22 cellular contexts compared by ENCODE assay signal in the genomic region with DNA sequence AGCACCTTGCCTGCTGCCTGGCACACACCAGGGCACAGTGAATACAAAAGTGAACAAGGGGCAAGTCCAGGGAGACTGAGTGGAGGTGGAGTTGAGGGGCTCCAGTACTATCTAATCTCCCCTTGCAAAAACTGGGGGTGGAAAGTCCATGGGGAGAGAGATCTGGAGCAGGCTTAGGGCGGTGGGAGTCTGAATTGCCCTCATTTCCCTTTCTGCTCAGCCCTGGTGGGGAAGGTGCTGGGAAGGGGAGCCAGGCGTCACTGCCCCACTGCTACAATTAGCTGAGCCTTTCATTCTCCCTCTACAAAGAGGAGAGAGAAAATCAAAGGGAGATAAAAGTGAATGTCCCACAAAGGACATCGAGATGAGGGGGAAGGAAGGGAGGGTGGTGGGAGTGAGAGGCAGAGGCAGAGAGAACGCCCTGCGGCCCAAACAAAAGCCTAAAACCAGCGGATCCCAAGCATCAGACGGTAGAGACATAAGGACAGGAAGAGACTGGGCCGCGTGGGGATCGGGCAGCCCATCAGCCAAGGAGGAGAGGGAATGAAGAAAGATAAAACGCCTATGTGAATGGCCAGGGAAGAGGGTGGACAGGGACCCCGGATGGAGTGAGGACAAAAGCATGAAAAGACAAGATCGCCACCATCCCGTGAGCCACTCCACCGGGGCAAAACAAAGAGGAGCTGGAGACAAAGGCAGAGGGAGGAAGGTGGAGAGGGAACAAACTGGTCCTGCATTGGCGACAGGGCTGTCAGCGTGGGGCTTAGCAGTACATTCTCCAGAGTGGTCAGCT. TPM values are rescaled to one million over a fixed set of nuclear protein-coding genes. Genes with fewer than 3 reads are reported as not detected.
DNase-seq lines count a peak whose midpoint lies in the region; ATAC-seq and TF ChIP-seq lines count a peak whose summit lies in the region.
"Had no signal": no experiment of that assay in that cellular context is flagged by ENCODE, and none has a peak within 500 bp of the region (broad histone marks: within the 10 kb centered on the region; RNA-seq: fewer than 3 reads in every experiment).

No MANE protein-coding gene starts in this region.

- peak overlapping the region; percentile 99 for H2AFZ ChIP-seq in GM23338
- no peak overlapping the region for H2AFZ ChIP-seq in mesenchymal stem cell (ENCODE audit: low read depth, low read length)
- H2AFZ ChIP-seq in neuronal stem cell (ENCODE audit: low read length), result peak overlapping the region; percentile 83
- H2AFZ ChIP-seq in PC-9, result no peak overlapping the region

- no peak overlapping the region for H3K4me3 Mint-ChIP-seq in GM23338
- H3K4me3 Mint-ChIP-seq: HFFc6, IgD-negative memory B cell had no signal

- no peaks in the 10 kb centered on the region for H3K79me2 ChIP-seq in GM23338 (replicated peaks; ENCODE audit: insufficient read depth)
- no peaks in the 10 kb centered on the region for H3K79me2 ChIP-seq in PC-9 (ENCODE audit: low read depth)

- POLR2A ChIA-PET in PC-9 (lab: Charles Lee; ENCODE audit: unreplicated experiment), result no interaction called here

- no peak for TF ChIP-seq POLR2A in ovary (IDR thresholded peaks at IDR 0.05)

- no peak for TF ChIP-seq EP300 in ovary (IDR thresholded peaks at IDR 0.05)

- ATAC-seq in GM23338 (peak; percentile 73), foreskin keratinocyte (no peak)
- ATAC-seq: A549, Panc1 had no signal

- H2BK120ac ChIP-seq in mesenchymal stem cell (ENCODE audit: low read depth, low read length), result no peak overlapping the region
- H2BK120ac ChIP-seq in neuronal stem cell (ENCODE audit: low read depth, low read length), result peak overlapping the region; percentile 10

- H3K9me3 ChIP-seq in mesenchymal stem cell (ENCODE audit: control insufficient read depth, low read length) (no peaks in the 10 kb centered on the region), neuronal stem cell (replicated peaks in 1 of 2; ENCODE audit: control insufficient read depth in 2 of 2, insufficient read depth in 1 of 2, low read depth in 1 of 2, low read length in 2 of 2) (peaks cover 0 to 3% of the 10 kb centered on the region in 2 donors), ovary (no peaks in the 10 kb centered on the region), PC-9 (ENCODE audit: insufficient read depth, low read depth) (no peaks in the 10 kb centered on the region)
- H3K9me3 ChIP-seq: A549 had no signal

- CTCF ChIA-PET in PC-9 (lab: Charles Lee), result no interaction called here

- H3K9ac ChIP-seq in mesenchymal stem cell (ENCODE audit: low read length), result no peak overlapping the region
- no peak overlapping the region for H3K9ac ChIP-seq in neuronal stem cell (ENCODE audit: low read depth, low read length, poor library complexity)

- intact Hi-C loops in ovary (cut with DNase I) (no loop called here), PC-9 (cut with micrococcal nuclease; ENCODE audit: unreplicated experiment) (no loop called here)

- peaks cover 5% of the 10 kb centered on the region for H3K27me3 Mint-ChIP-seq in GM23338 (ENCODE audit: insufficient read depth, low read depth, poor library complexity)

- H3K27ac ChIP-seq in GM23338 (ENCODE audit: low read depth) (no peak overlapping the region), VCaP (peak overlapping the region; percentile 41; the same call in 1 of the 2 replicates), mesenchymal stem cell (ENCODE audit: low read length, poor library complexity, severe bottlenecking) (no peak overlapping the region), neuronal stem cell (replicated peaks; ENCODE audit: low read length) (peak overlapping the region; percentile 77), ovary (no peak overlapping the region), foreskin keratinocyte (no peak overlapping the region), PC-9 (no peak overlapping the region)
- H3K27ac ChIP-seq: A549 had no signal

- DNase-seq in GM23338 (ENCODE audit: low spot score) (peak; percentile 43), mesenchymal stem cell (no peak), neuronal stem cell (ENCODE audit: low spot score) (peak; percentile 33), ovary (no peak), foreskin keratinocyte (no peak), NCI-H1105 (lab: John Stamatoyannopoulos, UW) (no peak), PC-9 (no peak)
- DNase-seq: C1 segment of cervical spinal cord, DND-41, GDM1, GOT3, HFFc6, Kasumi-1, MM.1S, NCI-H1105 treated with DMSO at 0.1 percent for 48 hours, NCI-H187, NCI-H2171 treated with DMSO at 0.1 percent for 48 hours, NCI-H748 treated with DMSO at 0.1 percent for 48 hours had no signal

- H3K4me1 ChIP-seq in GM23338 (ENCODE audit: insufficient read depth) (peaks cover 22% of the 10 kb centered on the region), mesenchymal stem cell (ENCODE audit: control insufficient read depth, insufficient read depth, low read depth, low read length) (peaks cover 1% of the 10 kb centered on the region), neuronal stem cell (ENCODE audit: control insufficient read depth in 2 of 2, insufficient read depth in 1 of 2, low read depth in 1 of 2, low read length in 2 of 2) (peaks cover 6 to 14% of the 10 kb centered on the region in 2 donors), ovary (ENCODE audit: insufficient read depth) (no peaks in the 10 kb centered on the region), foreskin keratinocyte (no peaks in the 10 kb centered on the region), PC-9 (replicated peaks; ENCODE audit: insufficient read depth) (peaks cover 9% of the 10 kb centered on the region; the same call in 1 of the 2 replicates)
- H3K4me1 ChIP-seq: A549 had no signal

- H3K4ac ChIP-seq in mesenchymal stem cell (ENCODE audit: low read depth in 1 of 2, low read length in 2 of 2) (no peak overlapping the region), neuronal stem cell (ENCODE audit: low read length) (no peak overlapping the region)

- H3K4me1 Mint-ChIP-seq in GM23338, result peaks cover 14% of the 10 kb centered on the region
- H3K4me1 Mint-ChIP-seq: IgD-negative memory B cell had no signal

- H3K9me2 ChIP-seq in GM23338 (ENCODE audit: insufficient read depth) (no peaks in the 10 kb centered on the region), PC-9 (ENCODE audit: insufficient read depth) (no peaks in the 10 kb centered on the region)

- no peaks in the 10 kb centered on the region for H3K36me3 Mint-ChIP-seq in GM23338 (ENCODE audit: low read depth)

- H3K4me3 ChIP-seq in GM23338 (no peak overlapping the region), mesenchymal stem cell (ENCODE audit: insufficient read depth in 1 of 2, low read depth in 1 of 2, low read length in 2 of 2) (no peak overlapping the region), neuronal stem cell (ENCODE audit: low read length in 2 of 2) (peak overlapping the region in 1 of 2 donors; percentile 13), ovary (no peak overlapping the region), PC-9 (no peak overlapping the region)
- H3K4me3 ChIP-seq: A549 had no signal

- H3K27ac Mint-ChIP-seq in GM23338, result no peak overlapping the region; the same call in 1 of the 2 replicates
- H3K27ac Mint-ChIP-seq: HFFc6, IgD-negative memory B cell had no signal

- H3K18ac ChIP-seq in mesenchymal stem cell (ENCODE audit: low read depth in 1 of 2, low read length in 2 of 2) (no peak overlapping the region), neuronal stem cell (ENCODE audit: low read length) (peak overlapping the region; percentile 76)

- H4K91ac ChIP-seq in mesenchymal stem cell (ENCODE audit: low read length) (peak overlapping the region; percentile 15), neuronal stem cell (ENCODE audit: low read depth, low read length, poor library complexity) (peak overlapping the region; percentile 93)

- H2BK12ac ChIP-seq in mesenchymal stem cell (ENCODE audit: low read length in 2 of 2) (no peak overlapping the region), neuronal stem cell (ENCODE audit: low read length) (peak overlapping the region; percentile 42)

- TF ChIP-seq CTCF in GM23338 (conservative IDR thresholded peaks at IDR 0.05; ENCODE audit: low read depth in 2 of 2) (no peak), VCaP (conservative IDR thresholded peaks at IDR 0.05) (no peak), ovary (IDR thresholded peaks at IDR 0.05) (no peak), foreskin keratinocyte (conservative IDR thresholded peaks at IDR 0.05) (no peak), PC-9 (conservative IDR thresholded peaks at IDR 0.05) (no peak)

- no peaks in the 10 kb centered on the region for H3K9me3 Mint-ChIP-seq in GM23338
- H3K9me3 Mint-ChIP-seq: HFFc6 had no signal

- no peaks in the 10 kb centered on the region for H3F3A ChIP-seq in GM23338 (replicated peaks; ENCODE audit: low read depth)
- no peaks in the 10 kb centered on the region; the same call in 1 of the 2 replicates for H3F3A ChIP-seq in PC-9 (ENCODE audit: insufficient read depth, low read depth)

- 36% methylated on average over 16 of the region's 17 CpGs for WGBS in mesenchymal stem cell
- WGBS in neuronal stem cell (ENCODE audit: extremely low coverage in 2 of 2, insufficient read length in 2 of 2, insufficient replicate concordance in 1 of 2), 2 donors, result no CpG with 5 or more reads among the region's 17 CpGs
- 47 to 52% (median 49%) methylated on average over 17 of the region's 17 CpGs for WGBS in ovary, 3 donors

- no peak overlapping the region for H2BK5ac ChIP-seq in mesenchymal stem cell (ENCODE audit: low read depth, low read length, poor library complexity, severe bottlenecking)
- H2BK5ac ChIP-seq in neuronal stem cell (ENCODE audit: low read length), result peak overlapping the region; percentile 49

- no peaks in the 10 kb centered on the region for H4K20me1 ChIP-seq in GM23338 (replicated peaks; ENCODE audit: insufficient read depth)
- no peaks in the 10 kb centered on the region for H4K20me1 ChIP-seq in PC-9 (ENCODE audit: insufficient read depth)

- no peak overlapping the region for H4K8ac ChIP-seq in mesenchymal stem cell (ENCODE audit: low read length)
- H4K8ac ChIP-seq in neuronal stem cell (ENCODE audit: low read depth, low read length), result peak overlapping the region; percentile 3

- no peak overlapping the region for H3K23ac ChIP-seq in mesenchymal stem cell (ENCODE audit: low read length in 2 of 2)
- no peak overlapping the region for H3K23ac ChIP-seq in neuronal stem cell (ENCODE audit: low read depth, low read length, poor library complexity)

- H3K27me3 ChIP-seq in GM23338 (ENCODE audit: insufficient read depth) (no peaks in the 10 kb centered on the region), mesenchymal stem cell (ENCODE audit: control insufficient read depth in 1 of 2, insufficient read depth in 1 of 2, low read length in 2 of 2) (peaks cover 20 to 38% of the 10 kb centered on the region in 2 experiments), neuronal stem cell (ENCODE audit: control insufficient read depth in 3 of 3, insufficient read depth in 3 of 3, low read depth in 1 of 3, low read length in 3 of 3) (no peaks in the 10 kb centered on the region), ovary (no peaks in the 10 kb centered on the region), foreskin keratinocyte (peaks cover 26% of the 10 kb centered on the region), PC-9 (ENCODE audit: insufficient read depth, low read depth) (no peaks in the 10 kb centered on the region)

- no TSS peak for BruUV-seq in PC-9 (replicated peaks; lab: Mats Ljungman, UMichigan)

- H3K36me3 ChIP-seq in GM23338 (ENCODE audit: insufficient read depth) (no peaks in the 10 kb centered on the region; the same call in 1 of the 2 replicates), mesenchymal stem cell (ENCODE audit: control insufficient read depth in 1 of 2, insufficient read depth in 2 of 2, low read depth in 1 of 2, low read length in 2 of 2) (no peaks in the 10 kb centered on the region), neuronal stem cell (replicated peaks in 1 of 2; ENCODE audit: control insufficient read depth in 2 of 2, insufficient read depth in 2 of 2, low read length in 2 of 2) (no peaks in the 10 kb centered on the region), ovary (no peaks in the 10 kb centered on the region), PC-9 (ENCODE audit: low read depth) (no peaks in the 10 kb centered on the region)

- H2BK15ac ChIP-seq in mesenchymal stem cell (ENCODE audit: low read depth, poor library complexity, severe bottlenecking), result no peak overlapping the region
- H2BK15ac ChIP-seq in neuronal stem cell (ENCODE audit: low read length), result peak overlapping the region; percentile 60

- H3K79me1 ChIP-seq in mesenchymal stem cell (replicated peaks; ENCODE audit: low read length, poor library complexity, severe bottlenecking) (no peaks in the 10 kb centered on the region), neuronal stem cell (ENCODE audit: low read depth, low read length) (no peaks in the 10 kb centered on the region)

- H2AK5ac ChIP-seq in mesenchymal stem cell (ENCODE audit: low read length, severe bottlenecking), result no peak overlapping the region
- no peak overlapping the region for H2AK5ac ChIP-seq in neuronal stem cell (ENCODE audit: low read depth, low read length)

- peak overlapping the region; percentile 64 for H3K4me2 ChIP-seq in GM23338
- H3K4me2 ChIP-seq in mesenchymal stem cell (ENCODE audit: low read length, poor library complexity, severe bottlenecking), result no peak overlapping the region
- no peak overlapping the region for H3K4me2 ChIP-seq in neuronal stem cell (ENCODE audit: insufficient read depth, low read length, poor library complexity, severe bottlenecking)
- H3K4me2 ChIP-seq in PC-9, result no peak overlapping the region
- H3K4me2 ChIP-seq: A549 had no signal

- H3K14ac ChIP-seq in mesenchymal stem cell (ENCODE audit: low read length in 2 of 2) (peak overlapping the region in 1 of 2 experiments; percentile 70), neuronal stem cell (ENCODE audit: low read length) (peak overlapping the region; percentile 40)

RNA-seq across cellular contexts. Expression of gene SOX13, which starts 46.8 kb away (rescaled TPM):
- total RNA-seq in GM23338 (2014; rRNA removed; shearing (Covaris generic)), result 105 and 123 TPM in 2 replicates
- polyA plus RNA-seq in GM23338 (2016; fragmentation: Nextera tagmentation; extraction: Ambion mirVana) (28.6 and 32.3 TPM in 2 replicates), ovary (10 to 100 TPM; 16.4 to 20.8 TPM), foreskin keratinocyte (7.1 and 7.7 TPM in 2 replicates)
- polyA plus RNA-seq in mesenchymal stem cell (2013, experiment 1 of 2), result 5.9 TPM
- polyA plus RNA-seq in mesenchymal stem cell (2013, experiment 2 of 2), result 5.8 TPM
- 16.2 TPM for polyA plus RNA-seq in neuronal stem cell (2013, experiment 1 of 2)
- 16.8 TPM for polyA plus RNA-seq in neuronal stem cell (2013, experiment 2 of 2)
- total RNA-seq in ovary (10 to 100 TPM; 12.0 to 43.0 (median 27.2) TPM), foreskin keratinocyte (9.5 and 10.6 TPM in 2 replicates), PC-9 (2021) (89.9 and 102 TPM in 2 replicates)

Comparison
In these comparisons a context has a peak if more than half of its experiments do, and no peak if none do; other contexts are left out.
1. DNase-seq: peak in GM23338 (single experiment) and neuronal stem cell (single experiment); none in mesenchymal stem cell (single experiment), ovary (0 of 5), foreskin keratinocyte (0 of 2), NCI-H1105 (single experiment) and PC-9 (0 of 2).
2. H2AFZ ChIP-seq: peak in GM23338 (single experiment) and neuronal stem cell (single experiment); none in mesenchymal stem cell (single experiment) and PC-9 (single experiment).
3. H3K27ac ChIP-seq: peak in VCaP (single experiment) and neuronal stem cell (single experiment); none in GM23338 (single experiment), mesenchymal stem cell (single experiment), ovary (0 of 2), foreskin keratinocyte (single experiment) and PC-9 (single experiment).